Comparison of ENCODE assay signal across 15 cellular contexts in the genomic region with DNA sequence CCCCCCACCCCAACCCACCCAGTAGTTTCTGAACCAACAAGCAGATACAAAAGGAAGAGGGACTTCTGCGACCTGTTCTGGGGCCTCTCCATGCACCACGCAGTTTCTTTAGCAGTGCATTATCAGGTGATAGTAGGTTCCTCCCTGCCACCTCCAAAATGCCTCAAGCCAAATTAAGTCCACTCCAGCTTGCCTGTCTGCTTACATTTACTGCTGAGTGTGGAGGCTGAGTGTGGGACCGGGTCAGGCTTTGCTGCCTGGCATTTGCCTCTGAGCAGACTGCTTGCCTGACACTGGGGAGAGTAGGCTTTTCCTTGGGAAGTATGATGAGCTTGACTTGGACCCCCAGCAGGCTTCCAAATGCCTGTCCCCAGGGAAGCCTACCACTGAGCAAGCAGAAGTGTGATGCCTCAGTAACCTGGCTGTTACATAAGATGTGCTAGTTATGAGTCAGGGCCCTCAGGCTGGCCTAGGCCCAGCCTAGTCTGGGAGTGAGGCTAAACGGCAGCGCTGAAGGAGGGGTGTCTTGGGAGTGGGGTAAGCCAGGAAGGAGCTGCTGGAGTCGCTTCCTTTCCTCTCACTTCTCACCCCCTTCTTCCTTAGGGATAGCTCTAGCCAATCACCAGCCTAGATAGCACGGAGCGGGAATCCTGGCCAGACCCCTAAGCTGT. TPM values are rescaled to one million over a fixed set of nuclear protein-coding genes. Genes with fewer than 3 reads are reported as not detected.
DNase-seq lines count a peak whose midpoint lies in the region; ATAC-seq, FAIRE-seq and TF ChIP-seq lines count a peak whose summit lies in the region.
"Had no signal": no experiment of that assay in that cellular context is flagged by ENCODE, and none has a peak within 500 bp of the region (broad histone marks: within the 10 kb centered on the region; RNA-seq: fewer than 3 reads in every experiment).

No MANE protein-coding gene starts in this region.

- no peaks in the 10 kb centered on the region for H4K20me1 ChIP-seq in astrocyte (ENCODE audit: insufficient read depth, low read length)

- H3K27ac ChIP-seq in astrocyte (ENCODE audit: low read depth, low read length): no peak overlapping the region
- H3K27ac ChIP-seq in uterus: peak overlapping the region; percentile 61 to 73
- H3K27ac ChIP-seq: skin epidermis had no signal

- no peak overlapping the region for H3K4me3 Mint-ChIP-seq in astrocyte (ENCODE audit: unreplicated experiment)
- H3K4me3 Mint-ChIP-seq: activated CD4-positive, alpha-beta T cell treated with anti-CD3 and anti-CD28 coated beads, Interleukin-2, amount 10 ng/mL, durations not matched to agents 24 days and 14 days; brain; stimulated activated naive CD8-positive, alpha-beta T cell treated with anti-CD3 and anti-CD28 coated beads, Interleukin-15, Interleukin-2, amounts not matched to agents 100 ng/mL and 50 ng/mL, for 24 hours had no signal

- no peaks in the 10 kb centered on the region for H3K9me3 ChIP-seq in astrocyte (ENCODE audit: insufficient read depth, low read depth, low read length)
- no peaks in the 10 kb centered on the region for H3K9me3 ChIP-seq in uterus

- no peak for TF ChIP-seq CTCF in astrocyte (IDR thresholded peaks at IDR 0.05; ENCODE audit: insufficient read depth, low read depth, low read length)
- TF ChIP-seq CTCF in uterus (IDR thresholded peaks at IDR 0.05): no peak

- H3K4me2 ChIP-seq in astrocyte (ENCODE audit: low read length): no peak overlapping the region

- peak; percentile 80 for FAIRE-seq in astrocyte (lab: Jason Lieb, UNC)
- FAIRE-seq: H1 had no signal

- ATAC-seq in GM18519 (IDR thresholded peaks at IDR 0.05; ENCODE audit: low FRiP score, unreplicated experiment): no peak

- peaks cover 13% of the 10 kb centered on the region for H3K27me3 Mint-ChIP-seq in astrocyte (ENCODE audit: low read depth, unreplicated experiment)
- H3K27me3 Mint-ChIP-seq: stimulated activated naive CD8-positive, alpha-beta T cell treated with anti-CD3 and anti-CD28 coated beads, Interleukin-15, Interleukin-2, amounts not matched to agents 100 ng/mL and 50 ng/mL, for 24 hours had no signal

- H3K4me1 ChIP-seq in astrocyte (ENCODE audit: insufficient read depth, low read length): no peaks in the 10 kb centered on the region
- H3K4me1 ChIP-seq in uterus: no peaks in the 10 kb centered on the region

- H3K4me3 ChIP-seq in astrocyte (ENCODE audit: insufficient read depth, low read depth, low read length): no peak overlapping the region
- no peak overlapping the region for H3K4me3 ChIP-seq in uterus
- H3K4me3 ChIP-seq: skin epidermis had no signal

- no peak overlapping the region for H2AFZ ChIP-seq in astrocyte (ENCODE audit: low read depth, low read length)

- H3K27me3 ChIP-seq in astrocyte (ENCODE audit: insufficient read depth, low read length) (peaks cover 6% of the 10 kb centered on the region), uterus (no peaks in the 10 kb centered on the region)

- intact Hi-C loops in uterus (cut with DNase I; ENCODE audit: low total_unique reads): no loop called here

- H3K9ac ChIP-seq in astrocyte (ENCODE audit: low read length): no peak overlapping the region

- H3K36me3 ChIP-seq in astrocyte (ENCODE audit: insufficient read depth, low read length) (no peaks in the 10 kb centered on the region), uterus (no peaks in the 10 kb centered on the region)

- H3K27ac Mint-ChIP-seq in astrocyte (ENCODE audit: unreplicated experiment): no peak overlapping the region
- H3K27ac Mint-ChIP-seq: activated CD4-positive, alpha-beta T cell treated with anti-CD3 and anti-CD28 coated beads, Interleukin-2, amount 10 ng/mL, durations not matched to agents 24 days and 14 days; brain; stimulated activated naive CD8-positive, alpha-beta T cell treated with anti-CD3 and anti-CD28 coated beads, Interleukin-15, Interleukin-2, amounts not matched to agents 100 ng/mL and 50 ng/mL, for 24 hours had no signal

- TF ChIP-seq POLR2A in uterus (IDR thresholded peaks at IDR 0.05): no peak

- H3K79me2 ChIP-seq in astrocyte (ENCODE audit: insufficient read depth, low read length): no peaks in the 10 kb centered on the region

- peak; percentile 48 for DNase-seq in NCI-H82 (lab: John Stamatoyannopoulos, UW)
- no peak for DNase-seq in NCI-H82 treated with DMSO at 0.1 percent for 48 hours (lab: John Stamatoyannopoulos, UW; ENCODE audit: unreplicated experiment)
- peak; percentile 14 for DNase-seq in astrocyte (ENCODE audit: low read depth)
- peak; percentile 39 for DNase-seq in iPS-NIHi7 (ENCODE audit: extremely low spot score)
- DNase-seq in uterus: peak; percentile 71
- no peak for DNase-seq in NCI-H526 (lab: John Stamatoyannopoulos, UW)
- DNase-seq in cerebellar nuclear complex (lab: John Stamatoyannopoulos, UW): no peak
- DNase-seq: activated CD4-positive, alpha-beta T cell treated with anti-CD3 and anti-CD28 coated beads, Interleukin-2, amount 10 ng/mL, durations not matched to agents 24 days and 14 days; NK-92 treated with Interleukin-12 subunit alpha and Interleukin-12 subunit beta, amount 100 ng/mL, for 24 hours had no signal

- H3K9me3 Mint-ChIP-seq in astrocyte (ENCODE audit: unreplicated experiment): no peaks in the 10 kb centered on the region
- H3K9me3 Mint-ChIP-seq: activated CD4-positive, alpha-beta T cell treated with anti-CD3 and anti-CD28 coated beads, Interleukin-2, amount 10 ng/mL, durations not matched to agents 24 days and 14 days; stimulated activated naive CD8-positive, alpha-beta T cell treated with anti-CD3 and anti-CD28 coated beads, Interleukin-15, Interleukin-2, amounts not matched to agents 100 ng/mL and 50 ng/mL, for 24 hours had no signal

- no peaks in the 10 kb centered on the region for H3K4me1 Mint-ChIP-seq in astrocyte (ENCODE audit: low read depth, unreplicated experiment)
- H3K4me1 Mint-ChIP-seq: activated CD4-positive, alpha-beta T cell treated with anti-CD3 and anti-CD28 coated beads, Interleukin-2, amount 10 ng/mL, durations not matched to agents 24 days and 14 days had no signal

- H3K36me3 Mint-ChIP-seq in astrocyte (ENCODE audit: low read depth, unreplicated experiment): no peaks in the 10 kb centered on the region
- H3K36me3 Mint-ChIP-seq: brain had no signal

RNA-seq across cellular contexts. Expression of gene TSC22D3, which starts 9.0 kb away (rescaled TPM):
- total RNA-seq in astrocyte (30.7 and 35.4 TPM in 2 replicates), uterus (100 to 1,000 TPM; 101 to 786 (median 475) TPM)

RNA-seq across cellular contexts. Expression of gene NCBP2L, which starts 10.9 kb away (rescaled TPM):
- total RNA-seq in astrocyte (not detected in 2 replicates), uterus (not detected)
- total RNA-seq: A673; activated CD4-positive, alpha-beta T cell treated with anti-CD3 and anti-CD28 coated beads, Interleukin-2, amount 10 ng/mL, durations not matched to agents 24 days and 14 days; H1 had no signal

RNA-seq across cellular contexts. Expression of gene MID2, which starts 59.1 kb away (rescaled TPM):
- total RNA-seq in astrocyte: 11.1 and 12.9 TPM in 2 replicates
- 10 to 100 TPM in 3 of 4 donors, 1 to 10 TPM in 1; 8.5 to 53.4 (median 40.7) TPM for total RNA-seq in uterus

Comparison
In these comparisons a context has a peak if more than half of its experiments do, and no peak if none do; other contexts are left out.
1. DNase-seq: peak in NCI-H82 (single experiment), astrocyte (single experiment), iPS-NIHi7 (single experiment) and uterus (2 of 2); none in NCI-H82 treated with DMSO at 0.1 percent for 48 hours (single experiment), NCI-H526 (0 of 2) and cerebellar nuclear complex (0 of 2).